In the genomic region with DNA sequence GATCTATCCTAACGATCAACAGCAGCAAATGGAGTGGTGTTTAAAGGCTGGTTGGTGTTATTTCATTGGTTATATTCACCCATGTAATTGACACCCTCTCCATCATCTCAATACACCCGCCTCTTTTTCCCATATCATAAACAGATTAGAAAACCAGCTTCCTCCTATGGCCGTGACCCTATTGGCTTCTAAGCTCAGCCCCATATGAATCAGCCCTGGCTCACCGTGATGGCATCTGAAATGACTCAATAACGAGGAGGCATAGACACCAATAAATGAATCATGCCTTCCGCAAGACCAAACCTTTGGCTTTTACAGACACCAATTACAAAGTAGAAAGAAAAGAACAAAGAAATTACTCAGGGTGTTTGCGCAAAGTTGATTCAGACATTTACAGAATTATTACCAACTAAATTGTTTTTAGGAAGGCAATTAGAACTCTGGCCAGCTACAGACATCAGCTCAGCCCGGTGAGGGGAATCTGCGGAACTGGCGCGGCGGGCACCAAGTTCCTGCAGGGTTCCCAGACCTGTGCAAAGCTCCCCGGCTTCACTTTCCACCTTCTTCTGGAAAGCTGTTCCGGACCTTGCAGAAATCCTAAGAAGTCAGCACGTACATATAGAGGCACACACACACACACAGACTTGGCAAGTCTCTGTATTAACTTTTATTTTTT, we compare ENCODE assay signal across 1 cellular context.
A peak's percentile ranks its signal among the peaks of the same experiment; 100 is the strongest.
TF ChIP-seq lines count a peak whose summit lies in the region.

No MANE protein-coding gene starts in this region.

TF ChIP-seq in HEK293, 187 proteins besides CTCF, POLR2A, EP300 and RAD21 (continued from another document and continues in another):
- no peak for TF ChIP-seq ZNF488 (tag by site-specific recombination; IDR thresholded peaks at IDR 0.05)
- TF ChIP-seq ZSCAN4 (tag by site-specific recombination; IDR thresholded peaks at IDR 0.05) = no peak
- no peak for TF ChIP-seq ZNF2 (tag by site-specific recombination; IDR thresholded peaks at IDR 0.05)
- no peak for TF ChIP-seq ZNF529 (tag by site-specific recombination; IDR thresholded peaks at IDR 0.05; ENCODE audit: insufficient replicate concordance)
- TF ChIP-seq ZNF777 (tag by site-specific recombination; IDR thresholded peaks at IDR 0.05; ENCODE audit: borderline replicate concordance) = no peak
- TF ChIP-seq SCRT2 (tag by site-specific recombination; IDR thresholded peaks at IDR 0.05) = no peak
- TF ChIP-seq, protein P1, sequence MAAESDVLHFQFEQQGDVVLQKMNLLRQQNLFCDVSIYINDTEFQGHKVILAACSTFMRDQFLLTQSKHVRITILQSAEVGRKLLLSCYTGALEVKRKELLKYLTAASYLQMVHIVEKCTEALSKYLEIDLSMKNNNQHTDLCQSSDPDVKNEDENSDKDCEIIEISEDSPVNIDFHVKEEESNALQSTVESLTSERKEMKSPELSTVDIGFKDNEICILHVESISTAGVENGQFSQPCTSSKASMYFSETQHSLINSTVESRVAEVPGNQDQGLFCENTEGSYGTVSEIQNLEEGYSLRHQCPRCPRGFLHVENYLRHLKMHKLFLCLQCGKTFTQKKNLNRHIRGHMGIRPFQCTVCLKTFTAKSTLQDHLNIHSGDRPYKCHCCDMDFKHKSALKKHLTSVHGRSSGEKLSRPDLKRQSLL (tag by site-specific recombination; IDR thresholded peaks at IDR 0.05) = peak; percentile 74
- no peak for TF ChIP-seq HOXC10 (CRISPR knock-in tag; IDR thresholded peaks at IDR 0.05)
- TF ChIP-seq ZNF132 (tag by site-specific recombination; IDR thresholded peaks at IDR 0.05; ENCODE audit: borderline replicate concordance) = no peak
- no peak for TF ChIP-seq ZNF670 (tag by site-specific recombination; IDR thresholded peaks at IDR 0.05; ENCODE audit: low read depth)
- TF ChIP-seq ZXDB (tag by site-specific recombination; IDR thresholded peaks at IDR 0.05) = no peak
- TF ChIP-seq ZNF629 (tag by site-specific recombination; IDR thresholded peaks at IDR 0.05) = peak; percentile 95
- TF ChIP-seq IKZF3 (tag by site-specific recombination; IDR thresholded peaks at IDR 0.05) = no peak
- TF ChIP-seq ZNF707 (tag by site-specific recombination; IDR thresholded peaks at IDR 0.05) = no peak
- no peak for TF ChIP-seq ZNF148 (tag by site-specific recombination; IDR thresholded peaks at IDR 0.05; ENCODE audit: borderline replicate concordance)
- peak; percentile 78 for TF ChIP-seq OSR2 (tag by site-specific recombination; IDR thresholded peaks at IDR 0.05)
- no peak for TF ChIP-seq ZNF555 (tag by site-specific recombination; conservative IDR thresholded peaks at IDR 0.05)
- TF ChIP-seq ZNF837 (tag by site-specific recombination; IDR thresholded peaks at IDR 0.05) = no peak
- TF ChIP-seq ZNF843 (tag by site-specific recombination; IDR thresholded peaks at IDR 0.05) = no peak
- TF ChIP-seq, protein P2, sequence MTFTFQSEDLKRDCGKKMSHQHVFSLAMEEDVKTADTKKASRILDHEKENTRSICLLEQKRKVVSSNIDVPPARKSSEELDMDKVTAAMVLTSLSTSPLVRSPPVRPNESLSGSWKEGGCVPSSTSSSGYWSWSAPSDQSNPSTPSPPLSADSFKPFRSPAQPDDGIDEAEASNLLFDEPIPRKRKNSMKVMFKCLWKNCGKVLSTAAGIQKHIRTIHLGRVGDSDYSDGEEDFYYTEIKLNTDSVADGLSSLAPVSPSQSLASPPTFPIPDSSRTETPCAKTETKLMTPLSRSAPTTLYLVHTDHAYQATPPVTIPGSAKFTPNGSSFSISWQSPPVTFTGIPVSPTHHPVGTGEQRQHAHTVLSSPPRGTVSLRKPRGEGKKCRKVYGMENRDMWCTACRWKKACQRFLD (tag by site-specific recombination; IDR thresholded peaks at IDR 0.05) = no peak
- TF ChIP-seq GLI4 (tag by site-specific recombination; IDR thresholded peaks at IDR 0.05) = no peak
- TF ChIP-seq ZSCAN16 (tag by site-specific recombination; IDR thresholded peaks at IDR 0.05) = no peak
- TF ChIP-seq ZFP37 (tag by site-specific recombination; IDR thresholded peaks at IDR 0.05) = no peak
- TF ChIP-seq ZNF16 (tag by site-specific recombination; IDR thresholded peaks at IDR 0.05; ENCODE audit: low read depth) = no peak
- peak; percentile 97 for TF ChIP-seq SP7 (tag by site-specific recombination; IDR thresholded peaks at IDR 0.05)
- no peak for TF ChIP-seq ZNF155 (tag by site-specific recombination; IDR thresholded peaks at IDR 0.05)
- TF ChIP-seq, protein P3, sequence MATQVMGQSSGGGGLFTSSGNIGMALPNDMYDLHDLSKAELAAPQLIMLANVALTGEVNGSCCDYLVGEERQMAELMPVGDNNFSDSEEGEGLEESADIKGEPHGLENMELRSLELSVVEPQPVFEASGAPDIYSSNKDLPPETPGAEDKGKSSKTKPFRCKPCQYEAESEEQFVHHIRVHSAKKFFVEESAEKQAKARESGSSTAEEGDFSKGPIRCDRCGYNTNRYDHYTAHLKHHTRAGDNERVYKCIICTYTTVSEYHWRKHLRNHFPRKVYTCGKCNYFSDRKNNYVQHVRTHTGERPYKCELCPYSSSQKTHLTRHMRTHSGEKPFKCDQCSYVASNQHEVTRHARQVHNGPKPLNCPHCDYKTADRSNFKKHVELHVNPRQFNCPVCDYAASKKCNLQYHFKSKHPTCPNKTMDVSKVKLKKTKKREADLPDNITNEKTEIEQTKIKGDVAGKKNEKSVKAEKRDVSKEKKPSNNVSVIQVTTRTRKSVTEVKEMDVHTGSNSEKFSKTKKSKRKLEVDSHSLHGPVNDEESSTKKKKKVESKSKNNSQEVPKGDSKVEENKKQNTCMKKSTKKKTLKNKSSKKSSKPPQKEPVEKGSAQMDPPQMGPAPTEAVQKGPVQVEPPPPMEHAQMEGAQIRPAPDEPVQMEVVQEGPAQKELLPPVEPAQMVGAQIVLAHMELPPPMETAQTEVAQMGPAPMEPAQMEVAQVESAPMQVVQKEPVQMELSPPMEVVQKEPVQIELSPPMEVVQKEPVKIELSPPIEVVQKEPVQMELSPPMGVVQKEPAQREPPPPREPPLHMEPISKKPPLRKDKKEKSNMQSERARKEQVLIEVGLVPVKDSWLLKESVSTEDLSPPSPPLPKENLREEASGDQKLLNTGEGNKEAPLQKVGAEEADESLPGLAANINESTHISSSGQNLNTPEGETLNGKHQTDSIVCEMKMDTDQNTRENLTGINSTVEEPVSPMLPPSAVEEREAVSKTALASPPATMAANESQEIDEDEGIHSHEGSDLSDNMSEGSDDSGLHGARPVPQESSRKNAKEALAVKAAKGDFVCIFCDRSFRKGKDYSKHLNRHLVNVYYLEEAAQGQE (tag by site-specific recombination; IDR thresholded peaks at IDR 0.05) = no peak
- TF ChIP-seq ZNF18 (tag by site-specific recombination; IDR thresholded peaks at IDR 0.05) = no peak
- TF ChIP-seq KLF10 (tag by site-specific recombination; IDR thresholded peaks at IDR 0.05) = 0 out of 2 replicates have a peak, but pooled peaks have one; percentile 44
- TF ChIP-seq ZNF530 (tag by site-specific recombination; IDR thresholded peaks at IDR 0.05; ENCODE audit: low read depth) = no peak
- TF ChIP-seq REPIN1 (tag by site-specific recombination; IDR thresholded peaks at IDR 0.05; ENCODE audit: low read depth) = no peak
- TF ChIP-seq, protein P4, sequence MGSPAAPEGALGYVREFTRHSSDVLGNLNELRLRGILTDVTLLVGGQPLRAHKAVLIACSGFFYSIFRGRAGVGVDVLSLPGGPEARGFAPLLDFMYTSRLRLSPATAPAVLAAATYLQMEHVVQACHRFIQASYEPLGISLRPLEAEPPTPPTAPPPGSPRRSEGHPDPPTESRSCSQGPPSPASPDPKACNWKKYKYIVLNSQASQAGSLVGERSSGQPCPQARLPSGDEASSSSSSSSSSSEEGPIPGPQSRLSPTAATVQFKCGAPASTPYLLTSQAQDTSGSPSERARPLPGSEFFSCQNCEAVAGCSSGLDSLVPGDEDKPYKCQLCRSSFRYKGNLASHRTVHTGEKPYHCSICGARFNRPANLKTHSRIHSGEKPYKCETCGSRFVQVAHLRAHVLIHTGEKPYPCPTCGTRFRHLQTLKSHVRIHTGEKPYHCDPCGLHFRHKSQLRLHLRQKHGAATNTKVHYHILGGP (tag by site-specific recombination; IDR thresholded peaks at IDR 0.05) = no peak
- TF ChIP-seq, protein P5, sequence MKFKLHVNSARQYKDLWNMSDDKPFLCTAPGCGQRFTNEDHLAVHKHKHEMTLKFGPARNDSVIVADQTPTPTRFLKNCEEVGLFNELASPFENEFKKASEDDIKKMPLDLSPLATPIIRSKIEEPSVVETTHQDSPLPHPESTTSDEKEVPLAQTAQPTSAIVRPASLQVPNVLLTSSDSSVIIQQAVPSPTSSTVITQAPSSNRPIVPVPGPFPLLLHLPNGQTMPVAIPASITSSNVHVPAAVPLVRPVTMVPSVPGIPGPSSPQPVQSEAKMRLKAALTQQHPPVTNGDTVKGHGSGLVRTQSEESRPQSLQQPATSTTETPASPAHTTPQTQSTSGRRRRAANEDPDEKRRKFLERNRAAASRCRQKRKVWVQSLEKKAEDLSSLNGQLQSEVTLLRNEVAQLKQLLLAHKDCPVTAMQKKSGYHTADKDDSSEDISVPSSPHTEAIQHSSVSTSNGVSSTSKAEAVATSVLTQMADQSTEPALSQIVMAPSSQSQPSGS (tag by site-specific recombination; IDR thresholded peaks at IDR 0.05; ENCODE audit: low read depth) = no peak
- TF ChIP-seq ZNF423 (tag by site-specific recombination; IDR thresholded peaks at IDR 0.05) = no peak
- no peak for TF ChIP-seq EGR2 (tag by site-specific recombination; IDR thresholded peaks at IDR 0.05; ENCODE audit: low read depth)
- no peak for TF ChIP-seq ZNF558 (tag by site-specific recombination; IDR thresholded peaks at IDR 0.05)
- no peak for TF ChIP-seq ZNF404 (tag by site-specific recombination; IDR thresholded peaks at IDR 0.05)
- no peak; the same call in 1 of the 2 replicates for TF ChIP-seq ZNF660 (tag by site-specific recombination; IDR thresholded peaks at IDR 0.05)
- TF ChIP-seq YY2 (tag by site-specific recombination; IDR thresholded peaks at IDR 0.05) = no peak
- TF ChIP-seq ZNF621 (tag by site-specific recombination; IDR thresholded peaks at IDR 0.05) = no peak
- TF ChIP-seq ZNF433 (tag by site-specific recombination; IDR thresholded peaks at IDR 0.05; ENCODE audit: low read depth) = no peak
- no peak for TF ChIP-seq ZNF785 (tag by site-specific recombination; IDR thresholded peaks at IDR 0.05)
- TF ChIP-seq ZNF214 (tag by site-specific recombination; IDR thresholded peaks at IDR 0.05; ENCODE audit: borderline replicate concordance) = no peak
- no peak for TF ChIP-seq ZNF610 (tag by site-specific recombination; IDR thresholded peaks at IDR 0.05; ENCODE audit: borderline replicate concordance)
- TF ChIP-seq ZNF121 (tag by site-specific recombination; IDR thresholded peaks at IDR 0.05) = no peak
- no peak for TF ChIP-seq SALL2 (tag by site-specific recombination; IDR thresholded peaks at IDR 0.05; ENCODE audit: borderline replicate concordance)
- peak; percentile 86; the same call in 1 of the 2 replicates for TF ChIP-seq ZNF140 (tag by site-specific recombination; IDR thresholded peaks at IDR 0.05)
- TF ChIP-seq ZBTB8A (tag by site-specific recombination; IDR thresholded peaks at IDR 0.05) = no peak
- no peak for TF ChIP-seq BCL11B (tag by site-specific recombination; IDR thresholded peaks at IDR 0.05; ENCODE audit: low read depth)
- TF ChIP-seq ZNF248 (tag by site-specific recombination; IDR thresholded peaks at IDR 0.05) = no peak
- TF ChIP-seq FEZF1 (tag by site-specific recombination; IDR thresholded peaks at IDR 0.05) = peak; percentile 30; the same call in 1 of the 2 replicates
- no peak for TF ChIP-seq ZBTB1 (tag by site-specific recombination; IDR thresholded peaks at IDR 0.05)
- no peak for TF ChIP-seq ZBTB7A (tag by site-specific recombination; IDR thresholded peaks at IDR 0.05; ENCODE audit: low read depth)
